8 cellular contexts compared by ENCODE assay signal in the genomic region with DNA sequence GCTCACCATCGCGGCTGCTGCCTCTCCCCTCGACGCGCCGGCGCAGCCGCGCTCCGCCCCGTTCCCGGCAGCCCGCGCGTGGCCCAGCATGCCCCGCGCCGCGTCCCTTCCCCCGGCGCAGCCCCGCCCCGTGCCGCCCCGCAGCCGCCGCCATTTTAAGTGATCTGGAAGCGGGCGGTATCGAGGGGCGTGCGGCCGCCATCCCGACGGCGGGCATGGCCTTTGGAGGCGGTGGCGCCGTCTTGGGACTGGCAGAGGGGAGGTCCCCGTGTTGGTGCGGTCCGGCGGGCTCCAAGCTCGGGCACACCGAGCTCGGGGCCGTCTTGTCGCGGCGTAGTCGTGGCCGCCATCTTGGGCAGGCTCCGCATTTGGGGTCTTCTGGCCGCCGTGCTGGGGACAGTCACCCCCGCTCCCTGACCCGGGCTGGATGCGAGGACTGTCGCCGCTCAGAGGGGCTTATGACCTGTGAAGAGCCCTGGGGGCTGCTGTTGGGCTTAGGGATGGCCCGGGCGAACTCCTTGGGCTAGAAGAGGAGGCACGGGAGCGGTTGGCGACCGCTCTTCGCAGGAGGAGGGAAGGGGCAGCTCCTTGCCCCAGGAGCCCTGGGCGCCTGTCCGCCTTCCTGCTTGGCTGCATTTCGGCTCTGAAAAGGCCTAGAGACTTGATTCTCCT. TPM values are rescaled to one million over a fixed set of nuclear protein-coding genes. Genes with fewer than 3 reads are reported as not detected.
DNase-seq lines count a peak whose midpoint lies in the region; ATAC-seq, FAIRE-seq and TF ChIP-seq lines count a peak whose summit lies in the region.

Gene ELOB (minus strand): TSS at position 50 of the 672 bp plus-strand sequence. CDS start 41 bp downstream, at position 9.

- peak within 1 kb of the TSS; percentile 85 to 98 for H3K4me3 ChIP-seq in right atrium auricular region

- peaks cover 7% of the 10 kb centered on the region for H3K36me3 ChIP-seq in right atrium auricular region

- peak; percentile 86 for TF ChIP-seq POLR2A in GM10847 (IDR thresholded peaks at IDR 0.05; ENCODE audit: extremely low read depth, insufficient read length)

- peak; percentile 85 for FAIRE-seq in urothelium cell line (lab: Jason Lieb, UNC)

- ATAC-seq in HG02588 (IDR thresholded peaks at IDR 0.05; ENCODE audit: unreplicated experiment), result peak; percentile 70

- no peaks in the 10 kb centered on the region for H3K9me3 ChIP-seq in right atrium auricular region

- peak; percentile 45 for DNase-seq in NCI-H128 (lab: John Stamatoyannopoulos, UW; ENCODE audit: unreplicated experiment)
- peak; percentile 88 for DNase-seq in right atrium auricular region (ENCODE audit: low spot score)
- peak; percentile 84 for DNase-seq in putamen (ENCODE audit: low spot score)
- peak; percentile 98 for DNase-seq in urothelium cell line (ENCODE audit: low spot score)

- no peak for TF ChIP-seq CTCF in right atrium auricular region (IDR thresholded peaks at IDR 0.05)

- intact Hi-C loops in T-helper 2 cell treated with Interferon-gamma antibody and Interleukin-4, amounts not matched to agents 100 ng/mL and 5 ng/mL, for 36 hours (cut with micrococcal nuclease), result loop anchor here (1.0 to 10.0 kb wide), 2 partner anchors 25 to 147 kb away; partner anchors contain the start of gene SRRM2

- H3K27ac ChIP-seq in angular gyrus (ENCODE audit: low read depth, low read length), result peak within 1 kb of the TSS; percentile 99
- peak within 1 kb of the TSS; percentile 98 to 100 for H3K27ac ChIP-seq in right atrium auricular region

- H3K27me3 ChIP-seq in right atrium auricular region, result no peaks in the 10 kb centered on the region

- peaks cover 0 to 37% of the 10 kb centered on the region in 2 donors for H3K4me1 ChIP-seq in right atrium auricular region

RNA-seq across cellular contexts. Expression of gene ELOB, which starts in this region (rescaled TPM):
- 232 TPM in 2 replicates for total RNA-seq in T-helper 2 cell treated with Interferon-gamma antibody and Interleukin-4, amounts not matched to agents 100 ng/mL and 5 ng/mL, for 36 hours
- 100 to 1,000 TPM; 408 to 856 TPM for total RNA-seq in right atrium auricular region

Comparison
In these comparisons a context has a peak if more than half of its experiments do, and no peak if none do; other contexts are left out.
1. Peak in every context shown above with its lines: DNase-seq, ATAC-seq, H3K4me3 ChIP-seq and H3K27ac ChIP-seq.
2. DNase-seq: peak in every context shown above with its lines; median percentile 98 in urothelium cell line; 88 in right atrium auricular region; 84 in putamen; 45 in NCI-H128.